Comparison of ENCODE assay signal across 12 cellular contexts in genomic region chr15:80317389-80318169, GRCh38.
DNase-seq lines count a peak whose midpoint lies in the region; ATAC-seq and FAIRE-seq lines count a peak whose summit lies in the region.
"Had no signal": no experiment of that assay in that cellular context is flagged by ENCODE, and none has a peak within 500 bp of the region (broad histone marks: within the 10 kb centered on the region; RNA-seq: fewer than 3 reads in every experiment).

No MANE protein-coding gene starts in this region.

- intact Hi-C loops in activated CD4-positive, alpha-beta memory T cell treated with anti-CD3 and anti-CD28 coated beads for 36 hours (cut with micrococcal nuclease), result no loop called here
- intact Hi-C loops in left cardiac atrium (cut with DNase I), result no loop called here

- H3K36me3 Mint-ChIP-seq in activated CD4-positive, alpha-beta memory T cell treated with anti-CD3 and anti-CD28 coated beads for 36 hours, result no peaks in the 10 kb centered on the region
- no peaks in the 10 kb centered on the region for H3K36me3 Mint-ChIP-seq in activated CD4-positive, alpha-beta memory T cell treated with anti-CD3 and anti-CD28 coated beads, Interleukin-2, amount 10 ng/mL, durations not matched to agents 7 days and 5 days (ENCODE audit: low read depth)

- CTCF ChIA-PET in activated CD4-positive, alpha-beta memory T cell treated with anti-CD3 and anti-CD28 coated beads for 36 hours (lab: Charles Lee), result no interaction called here
- CTCF ChIA-PET in activated CD4-positive, alpha-beta memory T cell treated with anti-CD3 and anti-CD28 coated beads, Interleukin-2, amount 10 ng/mL, durations not matched to agents 7 days and 5 days (lab: Charles Lee), result no interaction called here

- POLR2A ChIA-PET in activated CD4-positive, alpha-beta memory T cell treated with anti-CD3 and anti-CD28 coated beads for 36 hours (lab: Charles Lee), result no interaction called here
- POLR2A ChIA-PET in activated CD4-positive, alpha-beta memory T cell treated with anti-CD3 and anti-CD28 coated beads, Interleukin-2, amount 10 ng/mL, durations not matched to agents 7 days and 5 days (lab: Charles Lee), result no interaction called here

- DNase-seq in activated CD4-positive, alpha-beta memory T cell treated with anti-CD3 and anti-CD28 coated beads for 36 hours, result peak; percentile 25
- no peak for DNase-seq in activated CD4-positive, alpha-beta memory T cell treated with anti-CD3 and anti-CD28 coated beads, Interleukin-2, amount 10 ng/mL, durations not matched to agents 7 days and 5 days
- peak; percentile 40 for DNase-seq in amniotic stem cell (lab: John Stamatoyannopoulos, UW)
- DNase-seq in left cardiac atrium, result peak; percentile 71
- peak; percentile 94 for DNase-seq in stromal cell of bone marrow (ENCODE audit: low read depth)
- DNase-seq in HTR-8/SVneo (ENCODE audit: insufficient read length, low spot score), result no peak
- no peak for DNase-seq in SKM-1 treated with dmso at 0.1 percent for 144 hours (lab: John Stamatoyannopoulos, UW; ENCODE audit: unreplicated experiment)
- DNase-seq: activated T-cell treated with anti-CD3 and anti-CD28 coated beads, Interleukin-2, amount 50 U/mL, for 4 hours had no signal

- no peak overlapping the region for H3K4me3 Mint-ChIP-seq in activated CD4-positive, alpha-beta memory T cell treated with anti-CD3 and anti-CD28 coated beads for 36 hours
- no peak overlapping the region for H3K4me3 Mint-ChIP-seq in activated CD4-positive, alpha-beta memory T cell treated with anti-CD3 and anti-CD28 coated beads, Interleukin-2, amount 10 ng/mL, durations not matched to agents 7 days and 5 days
- H3K4me3 Mint-ChIP-seq: activated T-cell treated with anti-CD3 and anti-CD28 coated beads, Interleukin-2, amount 50 U/mL, for 4 hours; B cell; nephron had no signal

- ATAC-seq in left cardiac atrium (peak; percentile 94 to 95), HG03135 (IDR thresholded peaks at IDR 0.05; ENCODE audit: unreplicated experiment) (no peak)
- ATAC-seq: activated T-cell treated with anti-CD3 and anti-CD28 coated beads, Interleukin-2, amount 50 U/mL, for 4 hours had no signal

- no peak for FAIRE-seq in HTR-8/SVneo (lab: Jason Lieb, UNC)
- FAIRE-seq: GM18507 had no signal

- no peaks in the 10 kb centered on the region for H3K9me3 Mint-ChIP-seq in activated CD4-positive, alpha-beta memory T cell treated with anti-CD3 and anti-CD28 coated beads for 36 hours
- no peaks in the 10 kb centered on the region for H3K9me3 Mint-ChIP-seq in activated CD4-positive, alpha-beta memory T cell treated with anti-CD3 and anti-CD28 coated beads, Interleukin-2, amount 10 ng/mL, durations not matched to agents 7 days and 5 days
- H3K9me3 Mint-ChIP-seq: activated T-cell treated with anti-CD3 and anti-CD28 coated beads, Interleukin-2, amount 50 U/mL, for 4 hours had no signal

- H3K27ac Mint-ChIP-seq in activated CD4-positive, alpha-beta memory T cell treated with anti-CD3 and anti-CD28 coated beads for 36 hours, result no peak overlapping the region
- no peak overlapping the region for H3K27ac Mint-ChIP-seq in activated CD4-positive, alpha-beta memory T cell treated with anti-CD3 and anti-CD28 coated beads, Interleukin-2, amount 10 ng/mL, durations not matched to agents 7 days and 5 days
- H3K27ac Mint-ChIP-seq: B cell, nephron had no signal

- H3K4me1 Mint-ChIP-seq in activated CD4-positive, alpha-beta memory T cell treated with anti-CD3 and anti-CD28 coated beads for 36 hours (ENCODE audit: low read depth), result no peaks in the 10 kb centered on the region
- H3K4me1 Mint-ChIP-seq in activated CD4-positive, alpha-beta memory T cell treated with anti-CD3 and anti-CD28 coated beads, Interleukin-2, amount 10 ng/mL, durations not matched to agents 7 days and 5 days, result no peaks in the 10 kb centered on the region
- H3K4me1 Mint-ChIP-seq: B cell had no signal

- H3K27me3 Mint-ChIP-seq in activated CD4-positive, alpha-beta memory T cell treated with anti-CD3 and anti-CD28 coated beads for 36 hours, result peaks cover 5% of the 10 kb centered on the region
- peaks cover 11% of the 10 kb centered on the region for H3K27me3 Mint-ChIP-seq in activated CD4-positive, alpha-beta memory T cell treated with anti-CD3 and anti-CD28 coated beads, Interleukin-2, amount 10 ng/mL, durations not matched to agents 7 days and 5 days

Comparison
In these comparisons a context has a peak if more than half of its experiments do, and no peak if none do; other contexts are left out.
1. DNase-seq: peak in activated CD4-positive, alpha-beta memory T cell treated with anti-CD3 and anti-CD28 coated beads for 36 hours (single experiment), amniotic stem cell (single experiment), left cardiac atrium (single experiment) and stromal cell of bone marrow (single experiment); none in activated CD4-positive, alpha-beta memory T cell treated with anti-CD3 and anti-CD28 coated beads, Interleukin-2, amount 10 ng/mL, durations not matched to agents 7 days and 5 days (single experiment), HTR-8/SVneo (single experiment) and SKM-1 treated with dmso at 0.1 percent for 144 hours (single experiment).